ENCODE assay signal across 8 cellular contexts in genomic region chr17:7479389-7480192, GRCh38. TPM values are rescaled to one million over a fixed set of nuclear protein-coding genes. Genes with fewer than 3 reads are reported as not detected.
DNase-seq lines count a peak whose midpoint lies in the region; ATAC-seq and TF ChIP-seq lines count a peak whose summit lies in the region.

A gene with protein sequence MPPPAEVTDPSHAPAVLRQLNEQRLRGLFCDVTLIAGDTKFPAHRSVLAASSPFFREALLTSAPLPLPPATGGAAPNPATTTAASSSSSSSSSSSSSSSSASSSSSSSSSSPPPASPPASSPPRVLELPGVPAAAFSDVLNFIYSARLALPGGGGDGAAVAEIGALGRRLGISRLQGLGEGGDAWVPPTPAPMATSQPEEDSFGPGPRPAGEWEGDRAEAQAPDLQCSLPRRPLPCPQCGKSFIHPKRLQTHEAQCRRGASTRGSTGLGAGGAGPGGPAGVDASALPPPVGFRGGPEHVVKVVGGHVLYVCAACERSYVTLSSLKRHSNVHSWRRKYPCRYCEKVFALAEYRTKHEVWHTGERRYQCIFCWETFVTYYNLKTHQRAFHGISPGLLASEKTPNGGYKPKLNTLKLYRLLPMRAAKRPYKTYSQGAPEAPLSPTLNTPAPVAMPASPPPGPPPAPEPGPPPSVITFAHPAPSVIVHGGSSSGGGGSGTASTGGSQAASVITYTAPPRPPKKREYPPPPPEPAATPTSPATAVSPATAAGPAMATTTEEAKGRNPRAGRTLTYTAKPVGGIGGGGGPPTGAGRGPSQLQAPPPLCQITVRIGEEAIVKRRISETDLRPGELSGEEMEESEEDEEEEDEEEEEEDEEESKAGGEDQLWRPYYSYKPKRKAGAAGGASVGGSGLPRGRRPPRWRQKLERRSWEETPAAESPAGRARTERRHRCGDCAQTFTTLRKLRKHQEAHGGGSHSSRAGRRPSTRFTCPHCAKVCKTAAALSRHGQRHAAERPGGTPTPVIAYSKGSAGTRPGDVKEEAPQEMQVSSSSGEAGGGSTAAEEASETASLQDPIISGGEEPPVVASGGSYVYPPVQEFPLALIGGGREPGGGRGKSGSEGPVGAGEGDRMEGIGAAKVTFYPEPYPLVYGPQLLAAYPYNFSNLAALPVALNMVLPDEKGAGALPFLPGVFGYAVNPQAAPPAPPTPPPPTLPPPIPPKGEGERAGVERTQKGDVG (minus strand): TSS chr17:7479631. CDS start chr17:7466801, 12,830 bp downstream.

- peak within 1 kb of the TSS; percentile 43 for H3K9ac ChIP-seq in SU-DHL-6 (ENCODE audit: low read length)
- H3K9ac ChIP-seq in trophoblast cell (ENCODE audit: low read length): peak within 1 kb of the TSS; percentile 91

- no peaks in the 10 kb centered on the region for H3K36me3 ChIP-seq in SU-DHL-6 (ENCODE audit: low read length)
- peaks cover 0 to 7% (median 0%) of the 10 kb centered on the region in 9 donors for H3K36me3 ChIP-seq in heart right ventricle
- H3K36me3 ChIP-seq in trophoblast cell (ENCODE audit: control insufficient read depth in 1 of 2, insufficient read depth in 2 of 2, low read length in 2 of 2): no peaks in the 10 kb centered on the region

- peak within 1 kb of the TSS; percentile 96 for H2BK120ac ChIP-seq in trophoblast cell (ENCODE audit: insufficient read depth, low read length, poor library complexity)

- H3K4me2 ChIP-seq in SU-DHL-6 (ENCODE audit: low read depth, low read length, poor library complexity, severe bottlenecking) (peak within 1 kb of the TSS; percentile 49), trophoblast cell (ENCODE audit: low read length) (peak within 1 kb of the TSS; percentile 65)

- H3K9me2 ChIP-seq in SU-DHL-6 (replicated peaks; ENCODE audit: insufficient read depth, low read length): no peaks in the 10 kb centered on the region

- H3K79me1 ChIP-seq in trophoblast cell (ENCODE audit: low read length): peaks cover 29% of the 10 kb centered on the region

- peak within 1 kb of the TSS; percentile 96 for H3K18ac ChIP-seq in trophoblast cell (ENCODE audit: low read length)

- H2AFZ ChIP-seq in SU-DHL-6 (ENCODE audit: low read depth, low read length, severe bottlenecking) (peak within 1 kb of the TSS; percentile 26), trophoblast cell (ENCODE audit: insufficient read depth, low read length, poor library complexity) (peak within 1 kb of the TSS; percentile 99)

- H4K8ac ChIP-seq in trophoblast cell (ENCODE audit: low read depth, low read length): peak within 1 kb of the TSS; percentile 93

- 1 to 2% (median 1%) methylated on average over 46 to 76 of the region's 76 CpGs for WGBS in adipose tissue, 3 donors
- WGBS in heart right ventricle, 2 donors: 0 to 1% methylated on average over 46 to 76 of the region's 76 CpGs
- WGBS in trophoblast cell (ENCODE audit: extremely low coverage, insufficient coverage, insufficient read length): no CpG with 5 or more reads among the region's 76 CpGs

- H3K4ac ChIP-seq in trophoblast cell (ENCODE audit: low read depth, low read length): peak within 1 kb of the TSS; percentile 99

- H3F3A ChIP-seq in SU-DHL-6 (ENCODE audit: insufficient read depth): no peaks in the 10 kb centered on the region

- H3K4me1 ChIP-seq in heart right ventricle (peaks cover 28 to 75% (median 57%) of the 10 kb centered on the region in 9 donors), trophoblast cell (ENCODE audit: control insufficient read depth in 1 of 2, insufficient read depth in 2 of 2, low read length in 2 of 2) (peaks cover 39 to 42% of the 10 kb centered on the region in 2 experiments)

- H3K79me2 ChIP-seq in SU-DHL-6 (ENCODE audit: insufficient read depth, low read length) (no peaks in the 10 kb centered on the region), trophoblast cell (ENCODE audit: control insufficient read depth, insufficient read depth, low read length, poor library complexity) (peaks cover 22% of the 10 kb centered on the region)

- ATAC-seq in heart right ventricle (peak in 5 of 8 donors; percentile 1 to 28 (median 6)), HG02884 (IDR thresholded peaks at IDR 0.05; ENCODE audit: unreplicated experiment) (no peak)

- peak; percentile 25 for DNase-seq in SIG-M5 treated with dmso at 0.1 percent for 504 hours (lab: John Stamatoyannopoulos, UW; ENCODE audit: unreplicated experiment)
- no peak for DNase-seq in SIG-M5 (lab: John Stamatoyannopoulos, UW)
- peak; percentile 59 to 75 for DNase-seq in heart right ventricle
- peak; percentile 5 to 42 for DNase-seq in trophoblast cell
- DNase-seq in NCI-H524 (lab: John Stamatoyannopoulos, UW): no peak

- H2BK12ac ChIP-seq in trophoblast cell (ENCODE audit: low read length): peak within 1 kb of the TSS; percentile 67

- no peaks in the 10 kb centered on the region for H4K20me1 ChIP-seq in SU-DHL-6 (ENCODE audit: low read depth, low read length)

- H3K27me3 ChIP-seq in SU-DHL-6 (ENCODE audit: low read length): no peaks in the 10 kb centered on the region
- no peaks in the 10 kb centered on the region for H3K27me3 ChIP-seq in heart right ventricle
- H3K27me3 ChIP-seq in trophoblast cell (ENCODE audit: insufficient read depth, low read length): no peaks in the 10 kb centered on the region

- H4K91ac ChIP-seq in trophoblast cell (ENCODE audit: low read depth, low read length): peak within 1 kb of the TSS; percentile 99

- H3K4me3 ChIP-seq in SU-DHL-6 (ENCODE audit: insufficient read depth, low read length, poor library complexity, severe bottlenecking) (peak within 1 kb of the TSS; percentile 34), heart right ventricle (peak within 1 kb of the TSS; percentile 67 to 100 (median 97)), trophoblast cell (ENCODE audit: low read depth, low read length) (peak within 1 kb of the TSS; percentile 89)

- TF ChIP-seq CTCF in SU-DHL-6 (IDR thresholded peaks at IDR 0.05; ENCODE audit: insufficient read depth, low read length, poor library complexity, severe bottlenecking): no peak
- peak in 1 of 9 donors; percentile 2 for TF ChIP-seq CTCF in heart right ventricle (IDR thresholded peaks at IDR 0.05)

- H2AK5ac ChIP-seq in trophoblast cell (ENCODE audit: low read length): peak within 1 kb of the TSS; percentile 77

- H3K14ac ChIP-seq in trophoblast cell (ENCODE audit: low read length): peak within 1 kb of the TSS; percentile 96

- peak within 1 kb of the TSS; percentile 98 for H4K12ac ChIP-seq in trophoblast cell (ENCODE audit: low read depth, low read length)

- H3K23ac ChIP-seq in trophoblast cell (ENCODE audit: low read length): no peak within 1 kb of the TSS

- H3K9me3 ChIP-seq in SU-DHL-6 (ENCODE audit: insufficient read depth, low read length) (no peaks in the 10 kb centered on the region), heart right ventricle (no peaks in the 10 kb centered on the region), trophoblast cell (ENCODE audit: insufficient read depth, low read depth, low read length) (no peaks in the 10 kb centered on the region)

- intact Hi-C loops in heart right ventricle (cut with DNase I): loop anchor here in 8 of 10 donors (5.0 to 10.0 kb wide), 5 partner anchors 37 to 208 kb away; partner anchors contain the start of genes FGF11 (in 3 of the 8), KCTD11 (in 3 of the 8), TMEM102 (in 3 of the 8) and TMEM95 (in 1 of the 8)

- no peak within 1 kb of the TSS for H3K27ac ChIP-seq in SU-DHL-6 (ENCODE audit: low read depth, low read length)
- peak within 1 kb of the TSS; percentile 11 for H3K27ac ChIP-seq in adipose tissue (ENCODE audit: low read depth, low read length)
- peak within 1 kb of the TSS; percentile 99 to 100 (median 100) for H3K27ac ChIP-seq in heart right ventricle
- peak within 1 kb of the TSS; percentile 93 for H3K27ac ChIP-seq in trophoblast cell (ENCODE audit: low read depth, low read length)

- peak within 1 kb of the TSS; percentile 89 for H2BK5ac ChIP-seq in trophoblast cell (ENCODE audit: low read depth, low read length, poor library complexity)

RNA-seq across cellular contexts. Expression of the gene that starts here (rescaled TPM):
- polyA plus RNA-seq in adipose tissue (10 to 100 TPM; 17.4 to 45.0 (median 32.9) TPM), heart right ventricle (10 to 100 TPM; 17.8 to 34.2 TPM)
- total RNA-seq in heart right ventricle: 10 to 100 TPM; 58.9 to 80.1 (median 69.4) TPM
- polyA plus RNA-seq in trophoblast cell (2013): 15.7 and 16.2 TPM in 2 replicates

Comparison
In these comparisons a context has a peak if more than half of its experiments do, and no peak if none do; other contexts are left out.
1. DNase-seq: peak in SIG-M5 treated with dmso at 0.1 percent for 504 hours (single experiment), heart right ventricle (2 of 2) and trophoblast cell (2 of 2); none in SIG-M5 (single experiment) and NCI-H524 (0 of 2).
2. H3K4me3 ChIP-seq: peak in every context shown above with its lines; median percentile 97 in heart right ventricle; 89 in trophoblast cell; 34 in SU-DHL-6.